In the genomic region with DNA sequence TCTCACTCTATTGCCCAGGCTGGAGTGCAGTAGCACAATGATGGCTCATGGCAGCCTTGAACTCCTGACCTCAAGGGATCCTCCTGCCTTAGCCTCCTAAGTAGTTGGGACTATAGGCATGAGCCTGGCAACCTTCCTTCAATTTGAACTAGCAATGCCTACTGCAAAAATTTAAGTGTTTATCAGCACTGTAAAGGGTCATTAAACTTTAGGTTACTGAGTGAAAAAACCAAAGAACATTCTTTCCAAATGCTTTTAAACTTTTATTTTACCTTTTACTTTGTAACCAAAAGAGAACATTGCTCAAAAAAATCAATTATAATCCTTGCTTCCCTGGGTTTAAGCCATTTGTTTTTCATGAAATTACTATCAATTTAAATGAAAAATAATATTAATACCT, we compare ENCODE assay signal across 19 cellular contexts.
"Had no signal": no experiment of that assay in that cellular context is flagged by ENCODE, and none has a peak within 500 bp of the region (broad histone marks: within the 10 kb centered on the region; RNA-seq: fewer than 3 reads in every experiment).

No MANE protein-coding gene starts in this region.

- H3K36me3 ChIP-seq: colonic mucosa, gastroesophageal sphincter, left ventricle myocardium inferior, pancreas, spleen, transverse colon had no signal

- ATAC-seq: gastroesophageal sphincter; left cardiac atrium; natural killer cell; pancreas; right cardiac atrium; stimulated activated naive B cell treated with anti-CD40 and anti-IgM and Interleukin-4, amounts not matched to agents 10 μg/mL and 1 μg/mL and 100 μg/mL, for 72 hours; stimulated activated naive CD8-positive, alpha-beta T cell treated with anti-CD3 and anti-CD28 coated beads, Interleukin-15, amount 100 ng/mL, for 72 hours had no signal

- H3K4me3 ChIP-seq: colonic mucosa, gastroesophageal sphincter, left ventricle myocardium inferior, lung, pancreas, spleen, testis, transverse colon had no signal

- H3K27me3 ChIP-seq: colonic mucosa, gastroesophageal sphincter, pancreas, testis, transverse colon had no signal

- FAIRE-seq: pancreas had no signal

- DNase-seq: cerebellar nuclear complex; colonic mucosa; dermis blood vessel endothelial cell; glutamatergic neuron; islet precursor cell; left cardiac atrium; left ventricle myocardium inferior; natural killer cell; pancreas; right cardiac atrium; spleen; stimulated activated CD4-positive, alpha-beta T cell treated with anti-CD3 and anti-CD28 coated beads, Interleukin-2, amount 100 ng/mL, for 24 hours; stimulated activated CD4-positive, alpha-beta T cell treated with anti-CD3 and anti-CD28 coated beads, Interleukin-4, amount 100 ng/mL, for 4 hours; stimulated activated naive B cell treated with anti-CD40 and anti-IgM and Interleukin-4, amounts not matched to agents 10 μg/mL and 1 μg/mL and 100 μg/mL, for 72 hours; stimulated activated naive CD8-positive, alpha-beta T cell treated with anti-CD3 and anti-CD28 coated beads, Interleukin-15, amount 100 ng/mL, for 72 hours; testis; transverse colon had no signal

- H3K9me3 ChIP-seq: colonic mucosa, gastroesophageal sphincter, left ventricle myocardium inferior, pancreas, spleen, testis, transverse colon had no signal

- H3K4me1 ChIP-seq: colonic mucosa, pancreas, spleen, testis, transverse colon had no signal

- H3K27ac ChIP-seq: colonic mucosa, gastroesophageal sphincter, left ventricle myocardium inferior, pancreas, spleen, testis, transverse colon had no signal
